ENCODE assay signal across 2 cellular contexts in the genomic region with DNA sequence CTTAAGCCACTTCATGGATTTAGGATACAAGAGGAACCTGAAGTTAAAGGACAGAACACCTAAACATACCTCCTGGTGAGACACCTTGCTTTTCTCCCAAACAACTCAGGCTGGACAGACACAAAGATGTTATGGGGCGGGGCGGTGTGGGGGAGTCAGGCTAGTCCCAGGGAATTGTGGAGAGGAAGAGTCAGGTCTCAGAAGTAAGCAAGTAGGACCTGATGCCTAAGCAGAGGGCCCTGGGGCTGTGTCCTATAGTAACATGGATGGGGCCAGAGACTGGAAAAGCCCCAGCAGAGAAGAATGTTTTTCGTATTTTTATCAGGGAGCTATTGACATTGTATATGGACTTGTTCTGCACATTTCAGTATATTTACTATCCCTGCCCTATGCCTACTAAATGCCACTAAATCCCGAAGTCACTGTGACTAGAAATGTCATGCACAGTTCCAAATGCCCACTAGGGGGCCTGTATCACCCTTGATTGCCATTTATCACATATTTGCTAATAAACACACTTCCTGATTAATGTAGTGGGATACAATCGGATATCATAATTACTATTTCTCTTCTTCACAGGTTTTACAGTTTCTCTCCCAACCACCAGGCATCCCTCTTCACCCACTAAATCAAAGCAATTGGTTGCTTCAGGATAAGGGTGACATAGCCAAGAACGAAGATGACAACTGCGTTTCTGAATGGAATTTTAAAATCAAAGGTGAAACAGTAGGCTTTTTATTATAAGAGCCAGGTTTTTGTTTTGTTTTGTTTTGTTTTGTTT.
TF ChIP-seq lines count a peak whose summit lies in the region.

No MANE protein-coding gene starts in this region.

TF ChIP-seq in SK-N-SH, 30 proteins besides CTCF, POLR2A, EP300 and RAD21:
- TF ChIP-seq SMC3 (IDR thresholded peaks at IDR 0.05; ENCODE audit: low read depth, low read length) (peak; percentile 93), ELF1 (IDR thresholded peaks at IDR 0.05) (peak; percentile 35; the same call in 1 of the 2 replicates), TEAD4 (IDR thresholded peaks at IDR 0.05; ENCODE audit: borderline replicate concordance, insufficient read depth) (no peak)
TF ChIP-seq in SK-N-SH: peak in this region for 2.

TF ChIP-seq in GM12878, 131 proteins besides CTCF, POLR2A, EP300 and RAD21:
- TF ChIP-seq YY1 (IDR thresholded peaks at IDR 0.05; ENCODE audit: low read depth, low read length) = 0 out of 2 replicates have a peak, but pooled peaks have one; percentile 30
- peak; percentile 93 for TF ChIP-seq SMC3 (IDR thresholded peaks at IDR 0.05; ENCODE audit: borderline replicate concordance, low read length)
- TF ChIP-seq TCF3 (IDR thresholded peaks at IDR 0.05; ENCODE audit: borderline replicate concordance, insufficient read depth, low read depth, low read length) = no peak
- TF ChIP-seq CREM (IDR thresholded peaks at IDR 0.05; ENCODE audit: low read depth) = no peak
- TF ChIP-seq RB1 (IDR thresholded peaks at IDR 0.05; ENCODE audit: borderline replicate concordance) = peak; percentile 51; the same call in 1 of the 2 replicates
- TF ChIP-seq FOXM1 (IDR thresholded peaks at IDR 0.05; ENCODE audit: low read depth, low read length) = 0 out of 2 replicates have a peak, but pooled peaks have one; percentile 27
- TF ChIP-seq, protein P1, sequence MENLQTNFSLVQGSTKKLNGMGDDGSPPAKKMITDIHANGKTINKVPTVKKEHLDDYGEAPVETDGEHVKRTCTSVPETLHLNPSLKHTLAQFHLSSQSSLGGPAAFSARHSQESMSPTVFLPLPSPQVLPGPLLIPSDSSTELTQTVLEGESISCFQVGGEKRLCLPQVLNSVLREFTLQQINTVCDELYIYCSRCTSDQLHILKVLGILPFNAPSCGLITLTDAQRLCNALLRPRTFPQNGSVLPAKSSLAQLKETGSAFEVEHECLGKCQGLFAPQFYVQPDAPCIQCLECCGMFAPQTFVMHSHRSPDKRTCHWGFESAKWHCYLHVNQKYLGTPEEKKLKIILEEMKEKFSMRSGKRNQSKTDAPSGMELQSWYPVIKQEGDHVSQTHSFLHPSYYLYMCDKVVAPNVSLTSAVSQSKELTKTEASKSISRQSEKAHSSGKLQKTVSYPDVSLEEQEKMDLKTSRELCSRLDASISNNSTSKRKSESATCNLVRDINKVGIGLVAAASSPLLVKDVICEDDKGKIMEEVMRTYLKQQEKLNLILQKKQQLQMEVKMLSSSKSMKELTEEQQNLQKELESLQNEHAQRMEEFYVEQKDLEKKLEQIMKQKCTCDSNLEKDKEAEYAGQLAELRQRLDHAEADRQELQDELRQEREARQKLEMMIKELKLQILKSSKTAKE (IDR thresholded peaks at IDR 0.05; ENCODE audit: low read depth, poor library complexity, severe bottlenecking) = peak; percentile 28
- TF ChIP-seq, protein P2, sequence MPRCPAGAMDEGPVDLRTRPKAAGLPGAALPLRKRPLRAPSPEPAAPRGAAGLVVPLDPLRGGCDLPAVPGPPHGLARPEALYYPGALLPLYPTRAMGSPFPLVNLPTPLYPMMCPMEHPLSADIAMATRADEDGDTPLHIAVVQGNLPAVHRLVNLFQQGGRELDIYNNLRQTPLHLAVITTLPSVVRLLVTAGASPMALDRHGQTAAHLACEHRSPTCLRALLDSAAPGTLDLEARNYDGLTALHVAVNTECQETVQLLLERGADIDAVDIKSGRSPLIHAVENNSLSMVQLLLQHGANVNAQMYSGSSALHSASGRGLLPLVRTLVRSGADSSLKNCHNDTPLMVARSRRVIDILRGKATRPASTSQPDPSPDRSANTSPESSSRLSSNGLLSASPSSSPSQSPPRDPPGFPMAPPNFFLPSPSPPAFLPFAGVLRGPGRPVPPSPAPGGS (IDR thresholded peaks at IDR 0.05; ENCODE audit: borderline replicate concordance, insufficient read depth, low read depth, low read length, poor library complexity, severe bottlenecking) = no peak
